In genomic region chr12:32585680-32586079, GRCh38 we compare ENCODE assay signal across 23 cellular contexts.
DNase-seq lines count a peak whose midpoint lies in the region; ATAC-seq and TF ChIP-seq lines count a peak whose summit lies in the region.
"Had no signal": no experiment of that assay in that cellular context is flagged by ENCODE, and none has a peak within 500 bp of the region (broad histone marks: within the 10 kb centered on the region; RNA-seq: fewer than 3 reads in every experiment).

No MANE protein-coding gene starts in this region.

- H3K9me3 Mint-ChIP-seq in T-helper 2 cell treated with Interferon-gamma antibody and Interleukin-4, amounts not matched to agents 5 μg/mL and 100 μg/mL, for 36 hours = peaks cover 14% of the 10 kb centered on the region
- H3K9me3 Mint-ChIP-seq in GM23338 = no peaks in the 10 kb centered on the region
- H3K9me3 Mint-ChIP-seq in activated T-helper 2 cell treated with anti-CD3 and anti-CD28 coated beads, Interferon-gamma antibody, Interleukin-2, Interleukin-4, amounts not matched to agents 10 μg/mL and 5 μg/mL and 100 μg/mL, durations not matched to agents 14 hours and 24 hours and 36 hours = peaks cover 9% of the 10 kb centered on the region
- H3K9me3 Mint-ChIP-seq: central memory CD8-positive, alpha-beta T cell had no signal

- peaks cover 41% of the 10 kb centered on the region for H3K79me2 ChIP-seq in GM23338 (replicated peaks; ENCODE audit: insufficient read depth)
- H3K79me2 ChIP-seq in mesendoderm (ENCODE audit: control insufficient read depth, insufficient read depth, low read length) = no peaks in the 10 kb centered on the region
- H3K79me2 ChIP-seq in GM23248 (ENCODE audit: insufficient read depth) = no peaks in the 10 kb centered on the region

- ATAC-seq in GM23338 = peak; percentile 60
- ATAC-seq: left colon, right lobe of liver, upper lobe of right lung had no signal

- no peak for TF ChIP-seq CTCF in GM23338 (conservative IDR thresholded peaks at IDR 0.05; ENCODE audit: low read depth in 2 of 2)

- H3K9ac ChIP-seq in mesendoderm (ENCODE audit: low read length) (no peak overlapping the region), GM23248 (no peak overlapping the region)

- H3K36me3 ChIP-seq in GM23338 (ENCODE audit: insufficient read depth) (peaks cover 10% of the 10 kb centered on the region), mesendoderm (ENCODE audit: control insufficient read depth, insufficient read depth, low read length) (peaks cover 3% of the 10 kb centered on the region), GM23248 (ENCODE audit: low read depth) (no peaks in the 10 kb centered on the region)
- H3K36me3 ChIP-seq: BE2C had no signal

- in situ Hi-C loops in GM23248 (cut with MboI) = no loop called here

- no peak overlapping the region for H2BK5ac ChIP-seq in mesendoderm (ENCODE audit: low read length)

- H3K9me3 ChIP-seq in GM23248 (ENCODE audit: low read depth) = no peaks in the 10 kb centered on the region
- H3K9me3 ChIP-seq: BE2C, right lobe of liver, suprapubic skin, upper lobe of right lung had no signal

- no peak overlapping the region for H3K18ac ChIP-seq in mesendoderm (ENCODE audit: low read length)

- no peak overlapping the region for H3K23ac ChIP-seq in mesendoderm (ENCODE audit: low read length)

- no peaks in the 10 kb centered on the region for H3K27me3 Mint-ChIP-seq in T-helper 2 cell treated with Interferon-gamma antibody and Interleukin-4, amounts not matched to agents 5 μg/mL and 100 μg/mL, for 36 hours (ENCODE audit: low read depth)
- peaks cover 2% of the 10 kb centered on the region for H3K27me3 Mint-ChIP-seq in GM23338 (ENCODE audit: insufficient read depth, low read depth, poor library complexity)
- no peaks in the 10 kb centered on the region for H3K27me3 Mint-ChIP-seq in activated T-helper 2 cell treated with anti-CD3 and anti-CD28 coated beads, Interferon-gamma antibody, Interleukin-2, Interleukin-4, amounts not matched to agents 10 μg/mL and 5 μg/mL and 100 μg/mL, durations not matched to agents 14 hours and 24 hours and 36 hours (ENCODE audit: low read depth)
- H3K27me3 Mint-ChIP-seq: activated naive CD8-positive, alpha-beta T cell had no signal

- H3K4me3 ChIP-seq in GM23338 (no peak overlapping the region), mesendoderm (ENCODE audit: low read length) (no peak overlapping the region), GM23248 (no peak overlapping the region)
- H3K4me3 ChIP-seq: right lobe of liver, suprapubic skin, upper lobe of right lung had no signal

- H2AFZ ChIP-seq in GM23338 (no peak overlapping the region), GM23248 (no peak overlapping the region)

- H3K36me3 Mint-ChIP-seq in T-helper 2 cell treated with Interferon-gamma antibody and Interleukin-4, amounts not matched to agents 5 μg/mL and 100 μg/mL, for 36 hours (ENCODE audit: low read depth) = peaks cover 17% of the 10 kb centered on the region
- peaks cover 28% of the 10 kb centered on the region for H3K36me3 Mint-ChIP-seq in GM23338 (ENCODE audit: low read depth)
- peaks cover 15% of the 10 kb centered on the region for H3K36me3 Mint-ChIP-seq in activated T-helper 2 cell treated with anti-CD3 and anti-CD28 coated beads, Interferon-gamma antibody, Interleukin-2, Interleukin-4, amounts not matched to agents 10 μg/mL and 5 μg/mL and 100 μg/mL, durations not matched to agents 14 hours and 24 hours and 36 hours (ENCODE audit: low read depth)

- no peak overlapping the region for H2BK120ac ChIP-seq in mesendoderm (ENCODE audit: low read depth, low read length)

- H3F3A ChIP-seq in GM23338 (replicated peaks; ENCODE audit: low read depth) (no peaks in the 10 kb centered on the region), GM23248 (ENCODE audit: insufficient read depth) (peaks cover 10% of the 10 kb centered on the region; the same call in 1 of the 2 replicates)

- H2AK5ac ChIP-seq in mesendoderm (ENCODE audit: low read length) = no peak overlapping the region

- H4K5ac ChIP-seq in mesendoderm (ENCODE audit: low read length) = no peak overlapping the region

- peak overlapping the region; percentile 42 for H3K27ac Mint-ChIP-seq in T-helper 2 cell treated with Interferon-gamma antibody and Interleukin-4, amounts not matched to agents 5 μg/mL and 100 μg/mL, for 36 hours
- 0 out of 2 replicates have a peak overlapping the region, but pooled peaks have one; percentile 5 for H3K27ac Mint-ChIP-seq in GM23338
- H3K27ac Mint-ChIP-seq in activated T-helper 2 cell treated with anti-CD3 and anti-CD28 coated beads, Interferon-gamma antibody, Interleukin-2, Interleukin-4, amounts not matched to agents 10 μg/mL and 5 μg/mL and 100 μg/mL, durations not matched to agents 14 hours and 24 hours and 36 hours = peak overlapping the region; percentile 76

- WGBS in mesendoderm (ENCODE audit: extremely low coverage, insufficient coverage, low lambda C conversion rate) = no CpG with 5 or more reads among the region's 5 CpGs
- 92 to 93% methylated on average over 5 of the region's 5 CpGs for WGBS in GM23248 (ENCODE audit: low coverage in 1 of 2, low lambda C conversion rate in 2 of 2, missing lambda C conversion rate in 2 of 2), 2 experiments

- H4K8ac ChIP-seq in mesendoderm (ENCODE audit: low read depth, low read length) = no peak overlapping the region

- no peak overlapping the region for H3K4ac ChIP-seq in mesendoderm (ENCODE audit: low read depth, low read length)

- no peaks in the 10 kb centered on the region for H3K9me2 ChIP-seq in GM23338 (ENCODE audit: insufficient read depth)
- no peaks in the 10 kb centered on the region for H3K9me2 ChIP-seq in GM23248 (ENCODE audit: insufficient read depth)

- H4K20me1 ChIP-seq in GM23338 (replicated peaks; ENCODE audit: insufficient read depth) = peaks cover 4% of the 10 kb centered on the region; the same call in 1 of the 2 replicates
- H4K20me1 ChIP-seq in GM23248 (ENCODE audit: insufficient read depth) = no peaks in the 10 kb centered on the region

- no peaks in the 10 kb centered on the region for H3K79me1 ChIP-seq in mesendoderm (ENCODE audit: low read length)

- H3K4me2 ChIP-seq in GM23338 = no peak overlapping the region
- H3K4me2 ChIP-seq in mesendoderm (ENCODE audit: low read length) = no peak overlapping the region
- H3K4me2 ChIP-seq in GM23248 (ENCODE audit: unreplicated experiment) = no peak overlapping the region

- H3K56ac ChIP-seq in mesendoderm (ENCODE audit: low read length) = peak overlapping the region; percentile 7

- no peaks in the 10 kb centered on the region for H3K4me1 ChIP-seq in GM23338 (ENCODE audit: insufficient read depth)
- H3K4me1 ChIP-seq in mesendoderm (ENCODE audit: control insufficient read depth, low read depth, low read length) = no peaks in the 10 kb centered on the region
- H3K4me1 ChIP-seq in GM23248 (ENCODE audit: insufficient read depth) = peaks cover 20% of the 10 kb centered on the region
- H3K4me1 ChIP-seq: BE2C had no signal

- H2BK15ac ChIP-seq in mesendoderm (replicated peaks; ENCODE audit: low read depth) = no peak overlapping the region

- H3K27ac ChIP-seq in GM23338 (ENCODE audit: low read depth) = peak overlapping the region; percentile 73; the same call in 1 of the 2 replicates
- H3K27ac ChIP-seq in mesendoderm (ENCODE audit: low read depth, low read length) = no peak overlapping the region
- no peak overlapping the region for H3K27ac ChIP-seq in GM23248
- H3K27ac ChIP-seq: right lobe of liver, suprapubic skin, upper lobe of right lung, VCaP had no signal

- H3K4me1 Mint-ChIP-seq in T-helper 2 cell treated with Interferon-gamma antibody and Interleukin-4, amounts not matched to agents 5 μg/mL and 100 μg/mL, for 36 hours (ENCODE audit: low read depth) = peaks cover 57% of the 10 kb centered on the region
- H3K4me1 Mint-ChIP-seq in GM23338 = peaks cover 16% of the 10 kb centered on the region
- peaks cover 68% of the 10 kb centered on the region for H3K4me1 Mint-ChIP-seq in activated T-helper 2 cell treated with anti-CD3 and anti-CD28 coated beads, Interferon-gamma antibody, Interleukin-2, Interleukin-4, amounts not matched to agents 10 μg/mL and 5 μg/mL and 100 μg/mL, durations not matched to agents 14 hours and 24 hours and 36 hours (ENCODE audit: low read depth)

- H3K4me3 Mint-ChIP-seq in T-helper 2 cell treated with Interferon-gamma antibody and Interleukin-4, amounts not matched to agents 5 μg/mL and 100 μg/mL, for 36 hours = peak overlapping the region; percentile 1
- no peak overlapping the region for H3K4me3 Mint-ChIP-seq in GM23338
- H3K4me3 Mint-ChIP-seq in activated T-helper 2 cell treated with anti-CD3 and anti-CD28 coated beads, Interferon-gamma antibody, Interleukin-2, Interleukin-4, amounts not matched to agents 10 μg/mL and 5 μg/mL and 100 μg/mL, durations not matched to agents 14 hours and 24 hours and 36 hours (ENCODE audit: low read depth) = no peak overlapping the region
- H3K4me3 Mint-ChIP-seq: central memory CD8-positive, alpha-beta T cell had no signal

- intact Hi-C loops in activated T-helper 2 cell treated with anti-CD3 and anti-CD28 coated beads, Interferon-gamma antibody, Interleukin-2, Interleukin-4, amounts not matched to agents 10 μg/mL and 5 μg/mL and 100 μg/mL, durations not matched to agents 14 hours and 24 hours and 36 hours (cut with micrococcal nuclease) = loop anchor here (1.0 to 5.0 kb wide), 2 partner anchors 24 to 72 kb away; no protein-coding TSS in a partner anchor

- DNase-seq in T-helper 2 cell treated with Interferon-gamma antibody and Interleukin-4, amounts not matched to agents 5 μg/mL and 100 μg/mL, for 36 hours (ENCODE audit: low spot score) = no peak
- DNase-seq in T-helper 2 cell = no peak
- no peak for DNase-seq in GM23338 (ENCODE audit: low spot score)
- no peak for DNase-seq in activated T-helper 2 cell treated with anti-CD3 and anti-CD28 coated beads, Interferon-gamma antibody, Interleukin-2, Interleukin-4, amounts not matched to agents 10 μg/mL and 5 μg/mL and 100 μg/mL, durations not matched to agents 14 hours and 24 hours and 36 hours (ENCODE audit: low spot score)
- DNase-seq in mesendoderm = peak; percentile 19
- DNase-seq in AG08396 (ENCODE audit: low spot score) = no peak
- no peak for DNase-seq in GM23248
- no peak for DNase-seq in nucleus accumbens (lab: John Stamatoyannopoulos, UW)
- DNase-seq: BE2C; DMS79 treated with DMSO at 0.1 percent for 48 hours; left colon; NCI-H1417 treated with DMSO at 0.1 percent for 48 hours; NCI-H2081 treated with DMSO at 0.1 percent for 48 hours; NCI-H748 treated with DMSO at 0.1 percent for 48 hours; posterior cingulate gyrus; right lobe of liver; stimulated activated CD4-positive, alpha-beta T cell treated with anti-CD3 and anti-CD28 coated beads, Interleukin-12 subunit alpha, Interleukin-12 subunit beta, amount 100 ng/mL, for 4 hours; stimulated activated CD4-positive, alpha-beta T cell treated with anti-CD3 and anti-CD28 coated beads, Interleukin-4, amount 100 ng/mL, for 1 hour; upper lobe of right lung had no signal

- H3K27me3 ChIP-seq in GM23338 (ENCODE audit: insufficient read depth) (no peaks in the 10 kb centered on the region), mesendoderm (ENCODE audit: insufficient read depth, low read length, poor library complexity) (no peaks in the 10 kb centered on the region), GM23248 (replicated peaks; ENCODE audit: insufficient read depth) (no peaks in the 10 kb centered on the region)
- H3K27me3 ChIP-seq: BE2C, right lobe of liver, suprapubic skin, upper lobe of right lung had no signal

TF ChIP-seq in GM23338, 12 proteins besides CTCF, POLR2A, EP300 and RAD21 (continues in another document):
- no peak for TF ChIP-seq EZH2phosphoT487 (IDR thresholded peaks at IDR 0.05; ENCODE audit: unreplicated experiment)
- no peak for TF ChIP-seq ZNF114 (CRISPR knock-in tag; IDR thresholded peaks at IDR 0.05)

Comparison
In these comparisons a context has a peak if more than half of its experiments do, and no peak if none do; other contexts are left out.
1. H3K27ac Mint-ChIP-seq: peak in every context shown above with its lines; median percentile 76 in activated T-helper 2 cell treated with anti-CD3 and anti-CD28 coated beads, Interferon-gamma antibody, Interleukin-2, Interleukin-4, amounts not matched to agents 10 μg/mL and 5 μg/mL and 100 μg/mL, durations not matched to agents 14 hours and 24 hours and 36 hours; 42 in T-helper 2 cell treated with Interferon-gamma antibody and Interleukin-4, amounts not matched to agents 5 μg/mL and 100 μg/mL, for 36 hours; 5 in GM23338.